Comparison of ENCODE assay signal across 13 cellular contexts in genomic region chr1:207049054-207049453, GRCh38. TPM values are rescaled to one million over a fixed set of nuclear protein-coding genes. Genes with fewer than 3 reads are reported as not detected.
A peak's percentile ranks its signal among the peaks of the same experiment; 100 is the strongest.
DNase-seq lines count a peak whose midpoint lies in the region; ATAC-seq and TF ChIP-seq lines count a peak whose summit lies in the region.
"Had no signal": no experiment of that assay in that cellular context is flagged by ENCODE, and none has a peak within 500 bp of the region (broad histone marks: within the 10 kb centered on the region; RNA-seq: fewer than 3 reads in every experiment).

No MANE protein-coding gene starts in this region.

- peaks cover 0 to 31% (median 6%) of the 10 kb centered on the region in 3 donors for H3K36me3 ChIP-seq in esophagus squamous epithelium

- H3K9me3 ChIP-seq in esophagus squamous epithelium = no peaks in the 10 kb centered on the region
- H3K9me3 ChIP-seq: BE2C had no signal

- H3K36me3 Mint-ChIP-seq in natural killer cell = peaks cover 5% of the 10 kb centered on the region
- H3K36me3 Mint-ChIP-seq in natural killer cell treated with Interleukin-12 subunit alpha and Interleukin-12 subunit beta and Interleukin-15 and Interleukin-18, amount 100 ng/mL, for 72 hours = peaks cover 15% of the 10 kb centered on the region
- H3K36me3 Mint-ChIP-seq in type B pancreatic cell = peaks cover 10% of the 10 kb centered on the region

- peaks cover 59 to 63% of the 10 kb centered on the region in 2 donors for H3K4me1 Mint-ChIP-seq in natural killer cell
- H3K4me1 Mint-ChIP-seq in natural killer cell treated with Interleukin-12 subunit alpha and Interleukin-12 subunit beta and Interleukin-15 and Interleukin-18, amount 100 ng/mL, for 72 hours (ENCODE audit: low read depth in 2 of 2) = peaks cover 34 to 39% of the 10 kb centered on the region in 2 donors
- H3K4me1 Mint-ChIP-seq in type B pancreatic cell (ENCODE audit: unreplicated experiment) = peaks cover 61% of the 10 kb centered on the region

- peak overlapping the region in 3 of 4 donors; percentile 86 to 97 (median 92) for H3K4me3 ChIP-seq in esophagus squamous epithelium

- peak overlapping the region in 1 of 2 donors; percentile 96 for H3K27ac Mint-ChIP-seq in natural killer cell
- H3K27ac Mint-ChIP-seq in natural killer cell treated with Interleukin-12 subunit alpha and Interleukin-12 subunit beta and Interleukin-15 and Interleukin-18, amount 100 ng/mL, for 72 hours = no peak overlapping the region
- H3K27ac Mint-ChIP-seq in type B pancreatic cell = peak overlapping the region; percentile 98

- intact Hi-C loops in natural killer cell (cut with micrococcal nuclease) (no loop called here), esophagus squamous epithelium (cut with DNase I) (no loop called here)

- H3K27me3 Mint-ChIP-seq in natural killer cell (ENCODE audit: low read depth in 2 of 2) (no peaks in the 10 kb centered on the region), type B pancreatic cell (peaks cover 3% of the 10 kb centered on the region)
- H3K27me3 Mint-ChIP-seq in natural killer cell treated with Interleukin-12 subunit alpha and Interleukin-12 subunit beta and Interleukin-15 and Interleukin-18, amount 100 ng/mL, for 72 hours = no peaks in the 10 kb centered on the region

- H3K9me3 Mint-ChIP-seq in natural killer cell (no peaks in the 10 kb centered on the region), type B pancreatic cell (no peaks in the 10 kb centered on the region)
- H3K9me3 Mint-ChIP-seq in natural killer cell treated with Interleukin-12 subunit alpha and Interleukin-12 subunit beta and Interleukin-15 and Interleukin-18, amount 100 ng/mL, for 72 hours = no peaks in the 10 kb centered on the region

- DNase-seq in natural killer cell = no peak
- no peak for DNase-seq in natural killer cell treated with Interleukin-12 subunit alpha and Interleukin-12 subunit beta and Interleukin-15 and Interleukin-18, amount 100 ng/mL, for 72 hours (ENCODE audit: low spot score)
- no peak for DNase-seq in esophagus squamous epithelium (lab: John Stamatoyannopoulos, UW)
- DNase-seq in type B pancreatic cell (ENCODE audit: extremely low spot score, unreplicated experiment) = no peak
- DNase-seq in NCI-H69 (lab: John Stamatoyannopoulos, UW) = no peak
- DNase-seq: aorta, BE2C, NCI-H2081 treated with DMSO at 0.1 percent for 48 hours had no signal

- no peaks in the 10 kb centered on the region for H3K27me3 ChIP-seq in esophagus squamous epithelium

- H3K27ac ChIP-seq in esophagus squamous epithelium = peak overlapping the region in 2 of 4 donors; percentile 96 to 99
- H3K27ac ChIP-seq: RWPE1 had no signal

- TF ChIP-seq POLR2A in esophagus squamous epithelium (IDR thresholded peaks at IDR 0.05) = no peak

- peak overlapping the region; percentile 100 for H3K4me3 Mint-ChIP-seq in natural killer cell
- H3K4me3 Mint-ChIP-seq in natural killer cell treated with Interleukin-12 subunit alpha and Interleukin-12 subunit beta and Interleukin-15 and Interleukin-18, amount 100 ng/mL, for 72 hours = no peak overlapping the region
- H3K4me3 Mint-ChIP-seq in type B pancreatic cell = peak overlapping the region; percentile 97

- ATAC-seq in natural killer cell = no peak
- ATAC-seq in natural killer cell treated with Interleukin-12 subunit alpha and Interleukin-12 subunit beta and Interleukin-15 and Interleukin-18, amount 100 ng/mL, for 72 hours = no peak
- ATAC-seq in GM21360 (IDR thresholded peaks at IDR 0.05; ENCODE audit: unreplicated experiment) = no peak
- ATAC-seq: activated CD4-positive, CD25-positive, alpha-beta regulatory T cell treated with anti-CD3 and anti-CD28 coated beads, Interleukin-2, amount 50 U/mL, for 24 hours had no signal

- 77 to 83% methylated on average over 4 of the region's 4 CpGs for WGBS in esophagus squamous epithelium, 2 donors

- peaks cover 14 to 85% (median 36%) of the 10 kb centered on the region in 3 donors for H3K4me1 ChIP-seq in esophagus squamous epithelium

- TF ChIP-seq CTCF in natural killer cell (IDR thresholded peaks at IDR 0.05) = no peak
- TF ChIP-seq CTCF in esophagus squamous epithelium (IDR thresholded peaks at IDR 0.05) = no peak
- TF ChIP-seq CTCF in type B pancreatic cell (conservative IDR thresholded peaks at IDR 0.05) = no peak

RNA-seq across cellular contexts. Expression of gene YOD1, which starts 2.0 kb away (rescaled TPM):
- 10 to 100 TPM; 20.6 to 22.8 (median 21.2) TPM for total RNA-seq in natural killer cell
- 10 to 100 TPM in 1 of 2 donors, 1 to 10 TPM in 1; 8.1 to 10.5 TPM for total RNA-seq in natural killer cell treated with Interleukin-12 subunit alpha and Interleukin-12 subunit beta and Interleukin-15 and Interleukin-18, amount 100 ng/mL, for 72 hours
- 10 to 100 TPM in 3 of 4 donors, 1 to 10 TPM in 1; 9.6 to 32.0 (median 22.9) TPM for total RNA-seq in esophagus squamous epithelium
- total RNA-seq in type B pancreatic cell (ENCODE audit: low replicate concordance) = 12.3 and 15.0 TPM in 2 replicates

RNA-seq across cellular contexts. Expression of gene PFKFB2, which starts 4.0 kb away (rescaled TPM):
- total RNA-seq in natural killer cell (1 to 10 TPM; 5.3 to 8.5 (median 7.4) TPM), esophagus squamous epithelium (10 to 100 TPM in 3 of 4 donors, 1 to 10 TPM in 1; 9.4 to 28.7 (median 12.3) TPM), type B pancreatic cell (ENCODE audit: low replicate concordance) (18.7 and 31.4 TPM in 2 replicates)
- 1 to 10 TPM; 1.3 to 2.7 TPM for total RNA-seq in natural killer cell treated with Interleukin-12 subunit alpha and Interleukin-12 subunit beta and Interleukin-15 and Interleukin-18, amount 100 ng/mL, for 72 hours

RNA-seq across cellular contexts. Expression of gene C1orf116, which starts 16.5 kb away (rescaled TPM):
- under 1 TPM; 0.21 to 0.39 (median 0.30) TPM for total RNA-seq in natural killer cell
- total RNA-seq in natural killer cell treated with Interleukin-12 subunit alpha and Interleukin-12 subunit beta and Interleukin-15 and Interleukin-18, amount 100 ng/mL, for 72 hours = not detected
- total RNA-seq in esophagus squamous epithelium = 100 to 1,000 TPM in 1 of 4 donors, 10 to 100 TPM in 3; 52.8 to 173 (median 86.4) TPM
- 50.4 and 108 TPM in 2 replicates for total RNA-seq in type B pancreatic cell (ENCODE audit: low replicate concordance)

RNA-seq across cellular contexts. Expression of gene C4BPB, which starts 39.6 kb away (rescaled TPM):
- total RNA-seq in natural killer cell = not detected
- total RNA-seq in natural killer cell treated with Interleukin-12 subunit alpha and Interleukin-12 subunit beta and Interleukin-15 and Interleukin-18, amount 100 ng/mL, for 72 hours = under 1 TPM in 1 of 2 donors, not detected in 1; 0.38 TPM
- under 1 TPM in 1 of 4 donors, not detected in 3; 0.38 TPM for total RNA-seq in esophagus squamous epithelium
- total RNA-seq in type B pancreatic cell (ENCODE audit: low replicate concordance) = 0.36 and 4.4 TPM in 2 replicates
- total RNA-seq: kidney epithelial cell, renal cortical epithelial cell had no signal

RNA-seq across cellular contexts. Expression of gene C4BPA, which starts 55.0 kb away (rescaled TPM):
- total RNA-seq in natural killer cell (not detected), esophagus squamous epithelium (under 1 TPM in 1 of 4 donors, not detected in 3; 0.67 TPM), type B pancreatic cell (ENCODE audit: low replicate concordance) (0.87 and 6.8 TPM in 2 replicates)
- total RNA-seq in natural killer cell treated with Interleukin-12 subunit alpha and Interleukin-12 subunit beta and Interleukin-15 and Interleukin-18, amount 100 ng/mL, for 72 hours = not detected
- total RNA-seq: kidney epithelial cell had no signal

Comparison
In these comparisons a context has a peak if more than half of its experiments do, and no peak if none do; other contexts are left out.
1. RNA of gene C1orf116, which starts 16.5 kb away (total RNA-seq): 52.8 to 173 TPM in esophagus squamous epithelium and 50.4 to 108 TPM in type B pancreatic cell; 0.21 to 0.39 TPM in natural killer cell and not detected in natural killer cell treated with Interleukin-12 subunit alpha and Interleukin-12 subunit beta and Interleukin-15 and Interleukin-18, amount 100 ng/mL, for 72 hours; every median in the first group is over 10 times any median in the second.